1 cellular context compared by ENCODE assay signal in the genomic region with DNA sequence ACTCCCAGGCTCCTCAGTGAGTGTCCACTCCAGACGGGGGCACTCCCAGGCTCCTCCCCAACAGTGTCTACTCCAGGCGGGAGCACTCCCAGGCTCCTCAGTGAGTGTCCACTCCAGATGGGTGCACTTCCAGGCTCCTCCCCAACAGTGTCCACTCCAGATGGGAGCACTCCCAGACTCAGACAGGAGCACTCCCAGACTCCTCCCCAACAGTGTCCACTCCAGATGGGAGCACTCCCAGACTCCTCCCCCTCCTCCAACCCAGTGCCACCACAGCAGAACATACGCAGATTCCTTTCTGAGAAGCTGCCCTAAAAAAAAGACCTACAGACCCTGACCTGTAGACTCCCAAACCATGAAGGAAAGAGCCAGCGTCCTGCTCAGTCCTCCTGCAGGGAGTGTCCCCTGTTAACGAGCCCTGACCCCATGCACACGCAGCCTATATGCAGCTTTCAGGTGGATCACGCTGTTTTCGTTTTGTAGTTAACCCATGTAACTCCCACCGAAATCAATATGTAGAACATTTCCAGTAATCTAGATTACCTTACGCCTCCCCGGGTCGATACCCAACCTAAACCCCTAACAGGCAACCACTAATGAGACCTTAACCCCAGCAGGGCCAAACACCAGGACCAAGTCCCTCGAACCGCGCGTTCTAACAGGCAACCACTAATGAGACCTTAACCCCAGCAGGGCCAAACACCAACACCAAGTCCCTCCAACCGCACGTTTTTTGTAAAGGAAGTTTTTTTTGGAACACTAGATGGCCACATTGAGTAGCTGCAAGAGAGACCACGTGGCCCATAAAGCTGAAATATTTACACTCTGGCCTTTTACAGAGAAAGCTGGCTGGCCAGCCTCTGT.
TF ChIP-seq lines count a peak whose summit lies in the region.

No MANE protein-coding gene starts in this region.

TF ChIP-seq in K562, 482 proteins besides CTCF, POLR2A, EP300 and RAD21 (continued from another document and continues in another):
- TF ChIP-seq, protein P1, sequence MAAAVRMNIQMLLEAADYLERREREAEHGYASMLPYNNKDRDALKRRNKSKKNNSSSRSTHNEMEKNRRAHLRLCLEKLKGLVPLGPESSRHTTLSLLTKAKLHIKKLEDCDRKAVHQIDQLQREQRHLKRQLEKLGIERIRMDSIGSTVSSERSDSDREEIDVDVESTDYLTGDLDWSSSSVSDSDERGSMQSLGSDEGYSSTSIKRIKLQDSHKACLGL (CRISPR knock-in tag; IDR thresholded peaks at IDR 0.05; ENCODE audit: borderline replicate concordance, poor library complexity, severe bottlenecking), result no peak
- TF ChIP-seq, protein P2, sequence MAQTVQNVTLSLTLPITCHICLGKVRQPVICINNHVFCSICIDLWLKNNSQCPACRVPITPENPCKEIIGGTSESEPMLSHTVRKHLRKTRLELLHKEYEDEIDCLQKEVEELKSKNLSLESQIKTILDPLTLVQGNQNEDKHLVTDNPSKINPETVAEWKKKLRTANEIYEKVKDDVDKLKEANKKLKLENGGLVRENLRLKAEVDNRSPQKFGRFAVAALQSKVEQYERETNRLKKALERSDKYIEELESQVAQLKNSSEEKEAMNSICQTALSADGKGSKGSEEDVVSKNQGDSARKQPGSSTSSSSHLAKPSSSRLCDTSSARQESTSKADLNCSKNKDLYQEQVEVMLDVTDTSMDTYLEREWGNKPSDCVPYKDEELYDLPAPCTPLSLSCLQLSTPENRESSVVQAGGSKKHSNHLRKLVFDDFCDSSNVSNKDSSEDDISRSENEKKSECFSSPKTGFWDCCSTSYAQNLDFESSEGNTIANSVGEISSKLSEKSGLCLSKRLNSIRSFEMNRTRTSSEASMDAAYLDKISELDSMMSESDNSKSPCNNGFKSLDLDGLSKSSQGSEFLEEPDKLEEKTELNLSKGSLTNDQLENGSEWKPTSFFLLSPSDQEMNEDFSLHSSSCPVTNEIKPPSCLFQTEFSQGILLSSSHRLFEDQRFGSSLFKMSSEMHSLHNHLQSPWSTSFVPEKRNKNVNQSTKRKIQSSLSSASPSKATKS (CRISPR knock-in tag; IDR thresholded peaks at IDR 0.05), result no peak
- TF ChIP-seq, protein P3, sequence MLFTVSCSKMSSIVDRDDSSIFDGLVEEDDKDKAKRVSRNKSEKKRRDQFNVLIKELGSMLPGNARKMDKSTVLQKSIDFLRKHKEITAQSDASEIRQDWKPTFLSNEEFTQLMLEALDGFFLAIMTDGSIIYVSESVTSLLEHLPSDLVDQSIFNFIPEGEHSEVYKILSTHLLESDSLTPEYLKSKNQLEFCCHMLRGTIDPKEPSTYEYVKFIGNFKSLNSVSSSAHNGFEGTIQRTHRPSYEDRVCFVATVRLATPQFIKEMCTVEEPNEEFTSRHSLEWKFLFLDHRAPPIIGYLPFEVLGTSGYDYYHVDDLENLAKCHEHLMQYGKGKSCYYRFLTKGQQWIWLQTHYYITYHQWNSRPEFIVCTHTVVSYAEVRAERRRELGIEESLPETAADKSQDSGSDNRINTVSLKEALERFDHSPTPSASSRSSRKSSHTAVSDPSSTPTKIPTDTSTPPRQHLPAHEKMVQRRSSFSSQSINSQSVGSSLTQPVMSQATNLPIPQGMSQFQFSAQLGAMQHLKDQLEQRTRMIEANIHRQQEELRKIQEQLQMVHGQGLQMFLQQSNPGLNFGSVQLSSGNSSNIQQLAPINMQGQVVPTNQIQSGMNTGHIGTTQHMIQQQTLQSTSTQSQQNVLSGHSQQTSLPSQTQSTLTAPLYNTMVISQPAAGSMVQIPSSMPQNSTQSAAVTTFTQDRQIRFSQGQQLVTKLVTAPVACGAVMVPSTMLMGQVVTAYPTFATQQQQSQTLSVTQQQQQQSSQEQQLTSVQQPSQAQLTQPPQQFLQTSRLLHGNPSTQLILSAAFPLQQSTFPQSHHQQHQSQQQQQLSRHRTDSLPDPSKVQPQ (CRISPR knock-in tag; IDR thresholded peaks at IDR 0.05; ENCODE audit: borderline replicate concordance), result no peak
- TF ChIP-seq SIX5 (IDR thresholded peaks at IDR 0.05; ENCODE audit: borderline replicate concordance in 1 of 2, insufficient read depth in 1 of 2, low read depth in 1 of 2, low read length in 2 of 2), result no peak
- no peak for TF ChIP-seq KDM5B (IDR thresholded peaks at IDR 0.05; ENCODE audit: insufficient replicate concordance, low read depth, low read length)
- no peak for TF ChIP-seq NCOA1 (IDR thresholded peaks at IDR 0.05; ENCODE audit: low read depth)
- TF ChIP-seq GABPB1 (CRISPR knock-in tag; IDR thresholded peaks at IDR 0.05), result no peak
- no peak for TF ChIP-seq ZFP30 (CRISPR knock-in tag; IDR thresholded peaks at IDR 0.05; ENCODE audit: borderline replicate concordance)
- TF ChIP-seq, protein P4, sequence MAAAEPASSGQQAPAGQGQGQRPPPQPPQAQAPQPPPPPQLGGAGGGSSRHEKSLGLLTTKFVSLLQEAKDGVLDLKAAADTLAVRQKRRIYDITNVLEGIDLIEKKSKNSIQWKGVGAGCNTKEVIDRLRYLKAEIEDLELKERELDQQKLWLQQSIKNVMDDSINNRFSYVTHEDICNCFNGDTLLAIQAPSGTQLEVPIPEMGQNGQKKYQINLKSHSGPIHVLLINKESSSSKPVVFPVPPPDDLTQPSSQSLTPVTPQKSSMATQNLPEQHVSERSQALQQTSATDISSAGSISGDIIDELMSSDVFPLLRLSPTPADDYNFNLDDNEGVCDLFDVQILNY (CRISPR knock-in tag; IDR thresholded peaks at IDR 0.05), result no peak
- TF ChIP-seq ARNT (IDR thresholded peaks at IDR 0.05), result no peak; a peak in 1 of 4 replicates
- no peak for TF ChIP-seq CHD4 (IDR thresholded peaks at IDR 0.05; ENCODE audit: insufficient read depth, insufficient replicate concordance, low read depth, low read length, poor library complexity, severe bottlenecking)
- no peak for TF ChIP-seq POLR2G (IDR thresholded peaks at IDR 0.05; ENCODE audit: low read depth, low read length)
- TF ChIP-seq, protein P5, sequence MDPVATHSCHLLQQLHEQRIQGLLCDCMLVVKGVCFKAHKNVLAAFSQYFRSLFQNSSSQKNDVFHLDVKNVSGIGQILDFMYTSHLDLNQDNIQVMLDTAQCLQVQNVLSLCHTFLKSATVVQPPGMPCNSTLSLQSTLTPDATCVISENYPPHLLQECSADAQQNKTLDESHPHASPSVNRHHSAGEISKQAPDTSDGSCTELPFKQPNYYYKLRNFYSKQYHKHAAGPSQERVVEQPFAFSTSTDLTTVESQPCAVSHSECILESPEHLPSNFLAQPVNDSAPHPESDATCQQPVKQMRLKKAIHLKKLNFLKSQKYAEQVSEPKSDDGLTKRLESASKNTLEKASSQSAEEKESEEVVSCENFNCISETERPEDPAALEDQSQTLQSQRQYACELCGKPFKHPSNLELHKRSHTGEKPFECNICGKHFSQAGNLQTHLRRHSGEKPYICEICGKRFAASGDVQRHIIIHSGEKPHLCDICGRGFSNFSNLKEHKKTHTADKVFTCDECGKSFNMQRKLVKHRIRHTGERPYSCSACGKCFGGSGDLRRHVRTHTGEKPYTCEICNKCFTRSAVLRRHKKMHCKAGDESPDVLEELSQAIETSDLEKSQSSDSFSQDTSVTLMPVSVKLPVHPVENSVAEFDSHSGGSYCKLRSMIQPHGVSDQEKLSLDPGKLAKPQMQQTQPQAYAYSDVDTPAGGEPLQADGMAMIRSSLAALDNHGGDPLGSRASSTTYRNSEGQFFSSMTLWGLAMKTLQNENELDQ (CRISPR knock-in tag; IDR thresholded peaks at IDR 0.05; ENCODE audit: borderline replicate concordance), result no peak
- TF ChIP-seq EHMT2 (IDR thresholded peaks at IDR 0.05), result no peak
- TF ChIP-seq ZC3H4 (CRISPR knock-in tag; IDR thresholded peaks at IDR 0.05; ENCODE audit: borderline replicate concordance), result no peak
- TF ChIP-seq RBBP5 (IDR thresholded peaks at IDR 0.05; ENCODE audit: borderline replicate concordance, insufficient read depth, low read length, poor library complexity, severe bottlenecking), result no peak
- TF ChIP-seq, protein P6, sequence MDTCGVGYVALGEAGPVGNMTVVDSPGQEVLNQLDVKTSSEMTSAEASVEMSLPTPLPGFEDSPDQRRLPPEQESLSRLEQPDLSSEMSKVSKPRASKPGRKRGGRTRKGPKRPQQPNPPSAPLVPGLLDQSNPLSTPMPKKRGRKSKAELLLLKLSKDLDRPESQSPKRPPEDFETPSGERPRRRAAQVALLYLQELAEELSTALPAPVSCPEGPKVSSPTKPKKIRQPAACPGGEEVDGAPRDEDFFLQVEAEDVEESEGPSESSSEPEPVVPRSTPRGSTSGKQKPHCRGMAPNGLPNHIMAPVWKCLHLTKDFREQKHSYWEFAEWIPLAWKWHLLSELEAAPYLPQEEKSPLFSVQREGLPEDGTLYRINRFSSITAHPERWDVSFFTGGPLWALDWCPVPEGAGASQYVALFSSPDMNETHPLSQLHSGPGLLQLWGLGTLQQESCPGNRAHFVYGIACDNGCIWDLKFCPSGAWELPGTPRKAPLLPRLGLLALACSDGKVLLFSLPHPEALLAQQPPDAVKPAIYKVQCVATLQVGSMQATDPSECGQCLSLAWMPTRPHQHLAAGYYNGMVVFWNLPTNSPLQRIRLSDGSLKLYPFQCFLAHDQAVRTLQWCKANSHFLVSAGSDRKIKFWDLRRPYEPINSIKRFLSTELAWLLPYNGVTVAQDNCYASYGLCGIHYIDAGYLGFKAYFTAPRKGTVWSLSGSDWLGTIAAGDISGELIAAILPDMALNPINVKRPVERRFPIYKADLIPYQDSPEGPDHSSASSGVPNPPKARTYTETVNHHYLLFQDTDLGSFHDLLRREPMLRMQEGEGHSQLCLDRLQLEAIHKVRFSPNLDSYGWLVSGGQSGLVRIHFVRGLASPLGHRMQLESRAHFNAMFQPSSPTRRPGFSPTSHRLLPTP (IDR thresholded peaks at IDR 0.05; ENCODE audit: borderline replicate concordance, extremely low read depth, insufficient read length), result no peak
- TF ChIP-seq ZBTB17 (CRISPR knock-in tag; IDR thresholded peaks at IDR 0.05), result no peak
- TF ChIP-seq BRD4 (IDR thresholded peaks at IDR 0.05), result no peak
- 0 out of 2 replicates have a peak, but pooled peaks have one; percentile 24 for TF ChIP-seq SP1 (CRISPR knock-in tag; IDR thresholded peaks at IDR 0.05)
- 0 out of 2 replicates have a peak, but pooled peaks have one; percentile 20 for TF ChIP-seq ESRRA (IDR thresholded peaks at IDR 0.05; ENCODE audit: borderline replicate concordance, low read depth)
- TF ChIP-seq YY1 (IDR thresholded peaks at IDR 0.05; ENCODE audit: borderline replicate concordance in 1 of 3, control insufficient read depth in 1 of 3, extremely low read depth in 1 of 3, insufficient read depth in 3 of 3, insufficient read length in 1 of 3, insufficient replicate concordance in 2 of 3, low read depth in 1 of 3, low read length in 2 of 3), result no peak
- TF ChIP-seq, protein P7, sequence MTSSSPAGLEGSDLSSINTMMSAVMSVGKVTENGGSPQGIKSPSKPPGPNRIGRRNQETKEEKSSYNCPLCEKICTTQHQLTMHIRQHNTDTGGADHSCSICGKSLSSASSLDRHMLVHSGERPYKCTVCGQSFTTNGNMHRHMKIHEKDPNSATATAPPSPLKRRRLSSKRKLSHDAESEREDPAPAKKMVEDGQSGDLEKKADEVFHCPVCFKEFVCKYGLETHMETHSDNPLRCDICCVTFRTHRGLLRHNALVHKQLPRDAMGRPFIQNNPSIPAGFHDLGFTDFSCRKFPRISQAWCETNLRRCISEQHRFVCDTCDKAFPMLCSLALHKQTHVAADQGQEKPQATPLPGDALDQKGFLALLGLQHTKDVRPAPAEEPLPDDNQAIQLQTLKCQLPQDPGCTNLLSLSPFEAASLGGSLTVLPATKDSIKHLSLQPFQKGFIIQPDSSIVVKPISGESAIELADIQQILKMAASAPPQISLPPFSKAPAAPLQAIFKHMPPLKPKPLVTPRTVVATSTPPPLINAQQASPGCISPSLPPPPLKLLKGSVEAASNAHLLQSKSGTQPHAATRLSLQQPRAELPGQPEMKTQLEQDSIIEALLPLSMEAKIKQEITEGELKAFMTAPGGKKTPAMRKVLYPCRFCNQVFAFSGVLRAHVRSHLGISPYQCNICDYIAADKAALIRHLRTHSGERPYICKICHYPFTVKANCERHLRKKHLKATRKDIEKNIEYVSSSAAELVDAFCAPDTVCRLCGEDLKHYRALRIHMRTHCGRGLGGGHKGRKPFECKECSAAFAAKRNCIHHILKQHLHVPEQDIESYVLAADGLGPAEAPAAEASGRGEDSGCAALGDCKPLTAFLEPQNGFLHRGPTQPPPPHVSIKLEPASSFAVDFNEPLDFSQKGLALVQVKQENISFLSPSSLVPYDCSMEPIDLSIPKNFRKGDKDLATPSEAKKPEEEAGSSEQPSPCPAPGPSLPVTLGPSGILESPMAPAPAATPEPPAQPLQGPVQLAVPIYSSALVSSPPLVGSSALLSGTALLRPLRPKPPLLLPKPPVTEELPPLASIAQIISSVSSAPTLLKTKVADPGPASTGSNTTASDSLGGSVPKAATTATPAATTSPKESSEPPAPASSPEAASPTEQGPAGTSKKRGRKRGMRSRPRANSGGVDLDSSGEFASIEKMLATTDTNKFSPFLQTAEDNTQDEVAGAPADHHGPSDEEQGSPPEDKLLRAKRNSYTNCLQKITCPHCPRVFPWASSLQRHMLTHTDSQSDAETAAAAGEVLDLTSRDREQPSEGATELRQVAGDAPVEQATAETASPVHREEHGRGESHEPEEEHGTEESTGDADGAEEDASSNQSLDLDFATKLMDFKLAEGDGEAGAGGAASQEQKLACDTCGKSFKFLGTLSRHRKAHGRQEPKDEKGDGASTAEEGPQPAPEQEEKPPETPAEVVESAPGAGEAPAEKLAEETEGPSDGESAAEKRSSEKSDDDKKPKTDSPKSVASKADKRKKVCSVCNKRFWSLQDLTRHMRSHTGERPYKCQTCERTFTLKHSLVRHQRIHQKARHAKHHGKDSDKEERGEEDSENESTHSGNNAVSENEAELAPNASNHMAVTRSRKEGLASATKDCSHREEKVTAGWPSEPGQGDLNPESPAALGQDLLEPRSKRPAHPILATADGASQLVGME (CRISPR knock-in tag; IDR thresholded peaks at IDR 0.05), result no peak
- no peak for TF ChIP-seq ELF1 (tag; IDR thresholded peaks at IDR 0.05)
